Comparison of ENCODE assay signal across 1 cellular context in genomic region chr1:159580340-159580739, GRCh38.
TF ChIP-seq lines count a peak whose summit lies in the region.

No MANE protein-coding gene starts in this region.

TF ChIP-seq in GM12878, 131 proteins besides CTCF, POLR2A, EP300 and RAD21 (continued from another document):
- no peak for TF ChIP-seq ZNF592 (IDR thresholded peaks at IDR 0.05)
- no peak for TF ChIP-seq PAX8 (IDR thresholded peaks at IDR 0.05)
- no peak for TF ChIP-seq ESRRA (IDR thresholded peaks at IDR 0.05; ENCODE audit: low read length)
- TF ChIP-seq CBX3 (IDR thresholded peaks at IDR 0.05; ENCODE audit: borderline replicate concordance, low read depth), result no peak
- TF ChIP-seq KAT2A (conservative IDR thresholded peaks at IDR 0.05; ENCODE audit: control insufficient read depth, low read depth, low read length), result no peak
- TF ChIP-seq EZH2 (IDR thresholded peaks at IDR 0.05; ENCODE audit: borderline replicate concordance, control insufficient read depth, low read depth, low read length), result no peak
- no peak for TF ChIP-seq IRF3 (IDR thresholded peaks at IDR 0.05)
- TF ChIP-seq RELB (IDR thresholded peaks at IDR 0.05; ENCODE audit: low read depth), result no peak
- no peak for TF ChIP-seq STAT1 (conservative IDR thresholded peaks at IDR 0.05)
TF ChIP-seq in GM12878: peak in this region for 0.
